In the genomic region with DNA sequence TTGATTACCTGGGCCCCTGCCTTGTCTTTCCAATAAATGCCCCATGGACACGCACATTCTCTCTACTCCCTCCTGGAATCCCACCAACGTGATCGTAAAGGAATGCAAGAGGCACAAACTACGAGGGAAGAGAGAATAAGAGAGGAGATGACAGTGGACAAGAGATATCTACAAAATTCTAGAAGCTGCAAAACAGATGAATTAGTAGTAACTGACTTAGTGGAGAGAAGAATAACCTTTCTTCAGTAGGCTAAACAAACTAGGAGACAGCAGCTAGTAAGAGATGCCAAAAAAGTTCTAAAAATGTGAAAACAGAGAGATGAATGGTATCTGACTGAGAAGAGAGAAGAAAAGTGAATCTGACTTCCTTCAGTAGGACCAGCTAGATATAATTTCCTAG, we compare ENCODE assay signal across 39 cellular contexts. TPM values are rescaled to one million over a fixed set of nuclear protein-coding genes. Genes with fewer than 3 reads are reported as not detected.
"Had no signal": no experiment of that assay in that cellular context is flagged by ENCODE, and none has a peak within 500 bp of the region (broad histone marks: within the 10 kb centered on the region; RNA-seq: fewer than 3 reads in every experiment).

No MANE protein-coding gene starts in this region.

- ATAC-seq: activated naive CD4-positive, alpha-beta T cell treated with anti-CD3 and anti-CD28 coated beads, Interleukin-2, amount 50 U/mL, for 72 hours; activated naive CD8-positive, alpha-beta T cell treated with anti-CD3 and anti-CD28 coated beads, Interleukin-2, amount 50 U/mL, for 24 hours; activated T-cell treated with anti-CD3 and anti-CD28 coated beads, Interleukin-2, amount 50 U/mL, for 4 hours; activated T-cell treated with anti-CD3 and anti-CD28 coated beads, Interleukin-2, amount 50 U/mL, for 72 hours; activated T-helper 17 cell treated with anti-CD3 and anti-CD28 coated beads, Interleukin-2, amount 50 U/mL, for 72 hours; body of pancreas had no signal

- H3K27ac Mint-ChIP-seq: activated naive CD4-positive, alpha-beta T cell treated with anti-CD3 and anti-CD28 coated beads for 36 hours; activated naive CD4-positive, alpha-beta T cell treated with anti-CD3 and anti-CD28 coated beads, Interleukin-2, amount 10 ng/mL, durations not matched to agents 7 days and 5 days; activated naive CD4-positive, alpha-beta T cell treated with anti-CD3 and anti-CD28 coated beads, Interleukin-2, amount 50 U/mL, for 24 hours; activated naive CD4-positive, alpha-beta T cell treated with anti-CD3 and anti-CD28 coated beads, Interleukin-2, amount 50 U/mL, for 72 hours; activated naive CD8-positive, alpha-beta T cell; activated naive CD8-positive, alpha-beta T cell treated with anti-CD3 and anti-CD28 coated beads for 36 hours; activated naive CD8-positive, alpha-beta T cell treated with anti-CD3 and anti-CD28 coated beads, Interleukin-2, amount 10 ng/mL, durations not matched to agents 7 days and 5 days; activated naive CD8-positive, alpha-beta T cell treated with anti-CD3 and anti-CD28 coated beads, Interleukin-2, amount 50 U/mL, for 24 hours; activated T-cell treated with anti-CD3 and anti-CD28 coated beads, Interleukin-2, amount 50 U/mL, for 24 hours; activated T-cell treated with anti-CD3 and anti-CD28 coated beads, Interleukin-2, amount 50 U/mL, for 72 hours; activated T-helper 1 cell treated with anti-CD3 and anti-CD28 coated beads, Interleukin-12 subunit alpha, Interleukin-12 subunit beta, Interleukin-2, Interleukin-4 antibody, amounts not matched to agents 30 ng/mL and 10 ng/mL and 1 ng/mL, durations not matched to agents 14 hours and 24 hours and 36 hours; activated T-helper 17 cell treated with anti-CD3 and anti-CD28 coated beads, Interleukin-2, amount 50 U/mL, for 72 hours; activated T-helper 2 cell treated with anti-CD3 and anti-CD28 coated beads, Interferon-gamma antibody, Interleukin-2, Interleukin-4, amounts not matched to agents 10 μg/mL and 5 μg/mL and 100 μg/mL, durations not matched to agents 14 hours and 24 hours and 36 hours; brain had no signal

- H3K27ac ChIP-seq: adrenal gland, ascending aorta, body of pancreas, brain microvascular endothelial cell, breast epithelium, cardiac muscle cell had no signal

- H3K4me3 ChIP-seq: adrenal gland, ascending aorta, body of pancreas, breast epithelium, cardiac muscle cell had no signal

- H3K27me3 ChIP-seq: adrenal gland, ascending aorta, body of pancreas, brain microvascular endothelial cell, breast epithelium, cardiac muscle cell had no signal

- H3K36me3 Mint-ChIP-seq: activated naive CD4-positive, alpha-beta T cell treated with anti-CD3 and anti-CD28 coated beads, Interleukin-2, amount 10 ng/mL, durations not matched to agents 7 days and 5 days; activated naive CD4-positive, alpha-beta T cell treated with anti-CD3 and anti-CD28 coated beads, Interleukin-2, amount 50 U/mL, for 24 hours; activated naive CD8-positive, alpha-beta T cell; activated naive CD8-positive, alpha-beta T cell treated with anti-CD3 and anti-CD28 coated beads for 36 hours; activated naive CD8-positive, alpha-beta T cell treated with anti-CD3 and anti-CD28 coated beads, Interleukin-2, amount 10 ng/mL, durations not matched to agents 7 days and 5 days; brain had no signal

- DNase-seq: activated effector memory CD4-positive, alpha-beta T cell treated with anti-CD3 and anti-CD28 coated beads, Interleukin-2, amount 50 U/mL, for 16 hours; activated effector memory CD4-positive, alpha-beta T cell treated with Interleukin-2 at 50 U/mL for 16 hours; activated gamma-delta T cell; activated gamma-delta T cell treated with Interleukin-2 at 50 U/mL for 16 hours; activated naive CD4-positive, alpha-beta T cell; activated naive CD4-positive, alpha-beta T cell treated with anti-CD3 and anti-CD28 coated beads for 36 hours; activated naive CD4-positive, alpha-beta T cell treated with anti-CD3 and anti-CD28 coated beads, Interleukin-2, amount 10 ng/mL, durations not matched to agents 7 days and 5 days; activated naive CD4-positive, alpha-beta T cell treated with anti-CD3 and anti-CD28 coated beads, Interleukin-2, amount 50 U/mL, for 16 hours; activated naive CD4-positive, alpha-beta T cell treated with Interleukin-2 at 50 U/mL for 16 hours; activated naive CD8-positive, alpha-beta T cell treated with anti-CD3 and anti-CD28 coated beads for 36 hours; activated naive CD8-positive, alpha-beta T cell treated with anti-CD3 and anti-CD28 coated beads, Interleukin-2, amount 10 ng/mL, durations not matched to agents 7 days and 5 days; activated naive CD8-positive, alpha-beta T cell treated with anti-CD3 and anti-CD28 coated beads, Interleukin-2, amount 50 U/mL, for 24 hours; activated T-cell treated with anti-CD3 and anti-CD28 coated beads, Interleukin-2, amount 50 U/mL, for 1 hour; activated T-cell treated with anti-CD3 and anti-CD28 coated beads, Interleukin-2, amount 50 U/mL, for 24 hours; activated T-cell treated with anti-CD3 and anti-CD28 coated beads, Interleukin-2, amount 50 U/mL, for 4 hours; activated T-cell treated with anti-CD3 and anti-CD28 coated beads, Interleukin-2, amount 50 U/mL, for 48 hours; activated T-cell treated with anti-CD3 and anti-CD28 coated beads, Interleukin-2, amount 50 U/mL, for 72 hours; amniotic stem cell; amygdala; anterior cingulate cortex; aorta; body of pancreas; brain microvascular endothelial cell; caudate nucleus; central memory CD4-positive, alpha-beta T cell; cerebellar nuclear complex had no signal

- H3K9me3 Mint-ChIP-seq: activated T-cell treated with anti-CD3 and anti-CD28 coated beads, Interleukin-2, amount 50 U/mL, for 24 hours had no signal

- H3K4me1 ChIP-seq: adrenal gland, ascending aorta, body of pancreas, breast epithelium had no signal

- H3K4me1 Mint-ChIP-seq: activated naive CD4-positive, alpha-beta T cell treated with anti-CD3 and anti-CD28 coated beads, Interleukin-2, amount 10 ng/mL, durations not matched to agents 7 days and 5 days; activated naive CD4-positive, alpha-beta T cell treated with anti-CD3 and anti-CD28 coated beads, Interleukin-2, amount 50 U/mL, for 24 hours; activated naive CD8-positive, alpha-beta T cell treated with anti-CD3 and anti-CD28 coated beads for 36 hours; activated naive CD8-positive, alpha-beta T cell treated with anti-CD3 and anti-CD28 coated beads, Interleukin-2, amount 10 ng/mL, durations not matched to agents 7 days and 5 days; activated naive CD8-positive, alpha-beta T cell treated with anti-CD3 and anti-CD28 coated beads, Interleukin-2, amount 50 U/mL, for 24 hours; activated T-helper 17 cell treated with anti-CD3 and anti-CD28 coated beads, Interleukin-2, amount 50 U/mL, for 72 hours; central memory CD8-positive, alpha-beta T cell had no signal

- H3K36me3 ChIP-seq: adrenal gland, ascending aorta, brain microvascular endothelial cell, breast epithelium, cardiac muscle cell had no signal

- H3K4me3 Mint-ChIP-seq: activated naive CD4-positive, alpha-beta T cell treated with anti-CD3 and anti-CD28 coated beads for 36 hours; activated naive CD4-positive, alpha-beta T cell treated with anti-CD3 and anti-CD28 coated beads, Interleukin-2, amount 10 ng/mL, durations not matched to agents 7 days and 5 days; activated naive CD4-positive, alpha-beta T cell treated with anti-CD3 and anti-CD28 coated beads, Interleukin-2, amount 50 U/mL, for 24 hours; activated naive CD8-positive, alpha-beta T cell; activated naive CD8-positive, alpha-beta T cell treated with anti-CD3 and anti-CD28 coated beads for 36 hours; activated naive CD8-positive, alpha-beta T cell treated with anti-CD3 and anti-CD28 coated beads, Interleukin-2, amount 10 ng/mL, durations not matched to agents 7 days and 5 days; activated naive CD8-positive, alpha-beta T cell treated with anti-CD3 and anti-CD28 coated beads, Interleukin-2, amount 50 U/mL, for 24 hours; activated T-cell treated with anti-CD3 and anti-CD28 coated beads, Interleukin-2, amount 50 U/mL, for 24 hours; activated T-cell treated with anti-CD3 and anti-CD28 coated beads, Interleukin-2, amount 50 U/mL, for 4 hours; activated T-cell treated with anti-CD3 and anti-CD28 coated beads, Interleukin-2, amount 50 U/mL, for 72 hours; activated T-helper 1 cell treated with anti-CD3 and anti-CD28 coated beads, Interleukin-12 subunit alpha, Interleukin-12 subunit beta, Interleukin-2, Interleukin-4 antibody, amounts not matched to agents 30 ng/mL and 10 ng/mL and 1 ng/mL, durations not matched to agents 14 hours and 24 hours and 36 hours; activated T-helper 17 cell treated with anti-CD3 and anti-CD28 coated beads, Interleukin-2, amount 50 U/mL, for 72 hours; brain; central memory CD8-positive, alpha-beta T cell had no signal

- H3K27me3 Mint-ChIP-seq: activated naive CD4-positive, alpha-beta T cell treated with anti-CD3 and anti-CD28 coated beads, Interleukin-2, amount 10 ng/mL, durations not matched to agents 7 days and 5 days; brain; central memory CD8-positive, alpha-beta T cell had no signal

RNA-seq across cellular contexts. Expression of gene MYCN, which starts 43.5 kb away (rescaled TPM):
- total RNA-seq: activated naive CD4-positive, alpha-beta T cell treated with anti-CD3 and anti-CD28 coated beads, Interleukin-2, amount 50 U/mL, for 72 hours; activated naive CD8-positive, alpha-beta T cell treated with anti-CD3 and anti-CD28 coated beads, Interleukin-2, amount 10 ng/mL, durations not matched to agents 7 days and 5 days; activated T-helper 1 cell treated with anti-CD3 and anti-CD28 coated beads, Interleukin-12 subunit alpha, Interleukin-12 subunit beta, Interleukin-2, Interleukin-4 antibody, amounts not matched to agents 30 ng/mL and 10 ng/mL and 1 ng/mL, durations not matched to agents 14 hours and 24 hours and 36 hours; activated T-helper 17 cell treated with anti-CD3 and anti-CD28 coated beads, Interleukin-2, amount 50 U/mL, for 72 hours; activated T-helper 2 cell treated with anti-CD3 and anti-CD28 coated beads, Interferon-gamma antibody, Interleukin-2, Interleukin-4, amounts not matched to agents 10 μg/mL and 5 μg/mL and 100 μg/mL, durations not matched to agents 14 hours and 24 hours and 36 hours; ascending aorta; body of pancreas; bronchial epithelial cell had no signal
